Comparison of ENCODE assay signal across 21 cellular contexts in the genomic region with DNA sequence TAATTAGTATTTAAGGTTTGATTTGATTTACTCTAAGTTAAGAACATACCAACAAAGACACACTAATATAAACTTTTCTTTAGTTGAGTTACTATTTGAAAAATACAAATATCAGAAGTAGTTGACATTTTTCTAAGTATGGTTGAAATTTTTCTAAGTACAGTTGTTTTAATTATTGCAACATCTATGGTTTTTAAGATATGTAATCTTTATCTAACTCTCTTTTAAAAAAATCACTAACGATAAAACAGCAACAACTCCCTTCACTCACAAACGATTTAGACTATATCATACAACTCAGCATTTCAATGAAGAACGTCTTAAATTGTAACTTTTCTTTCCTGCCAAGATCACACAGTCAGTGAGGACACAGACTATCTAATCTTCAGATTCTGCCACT. TPM values are rescaled to one million over a fixed set of nuclear protein-coding genes. Genes with fewer than 3 reads are reported as not detected.
DNase-seq lines count a peak whose midpoint lies in the region; ATAC-seq and TF ChIP-seq lines count a peak whose summit lies in the region.
"Had no signal": no experiment of that assay in that cellular context is flagged by ENCODE, and none has a peak within 500 bp of the region (broad histone marks: within the 10 kb centered on the region; RNA-seq: fewer than 3 reads in every experiment).

No MANE protein-coding gene starts in this region.

- H3K79me2 ChIP-seq in DND-41 (ENCODE audit: insufficient read depth, low read length): peaks cover 56% of the 10 kb centered on the region
- peaks cover 79% of the 10 kb centered on the region for H3K79me2 ChIP-seq in Karpas-422 (ENCODE audit: low read length)

- H3K27ac ChIP-seq in DND-41 (ENCODE audit: low read length): no peak overlapping the region
- H3K27ac ChIP-seq in Karpas-422 (ENCODE audit: low read length): peak overlapping the region; percentile 84; the same call in 1 of the 2 replicates
- H3K27ac ChIP-seq in uterus: no peak overlapping the region
- H3K27ac ChIP-seq: neutrophil had no signal

- DNase-seq in DND-41: no peak
- DNase-seq in Karpas-422: no peak
- no peak for DNase-seq in neural crest cell (ENCODE audit: low read depth, low spot score)
- no peak for DNase-seq in G401 (ENCODE audit: low spot score)
- no peak for DNase-seq in NCI-H345 (lab: John Stamatoyannopoulos, UW)
- no peak for DNase-seq in uterus
- DNase-seq: activated B cell treated with CpG ODN at 0.5 μM for 24 hours; activated naive CD4-positive, alpha-beta T cell treated with Interleukin-2 at 50 U/mL for 16 hours; DMS 273 treated with DMSO at 0.1 percent for 48 hours; HFFc6; NCI-H1048; NCI-H2107; NCI-H748 treated with DMSO at 0.1 percent for 48 hours; RPMI8226; stimulated activated CD4-positive, alpha-beta T cell treated with anti-CD3 and anti-CD28 coated beads, Interleukin-2, amount 100 ng/mL, for 24 hours; substantia nigra had no signal

- H3K9me3 Mint-ChIP-seq in activated naive CD8-positive, alpha-beta T cell (ENCODE audit: low read depth): no peaks in the 10 kb centered on the region
- H3K9me3 Mint-ChIP-seq in neural crest cell: no peaks in the 10 kb centered on the region
- H3K9me3 Mint-ChIP-seq: activated B cell treated with CpG ODN at 0.5 μM for 24 hours, brain, HFFc6 had no signal

- H3K4me1 Mint-ChIP-seq in activated naive CD8-positive, alpha-beta T cell (ENCODE audit: low read depth): peaks cover 22% of the 10 kb centered on the region
- peaks cover 5% of the 10 kb centered on the region for H3K4me1 Mint-ChIP-seq in neural crest cell

- H3K4me3 Mint-ChIP-seq in activated naive CD8-positive, alpha-beta T cell: peak overlapping the region; percentile 5
- H3K4me3 Mint-ChIP-seq in neural crest cell: peak overlapping the region; percentile 42
- H3K4me3 Mint-ChIP-seq: activated B cell treated with CpG ODN at 0.5 μM for 24 hours, B cell, HFFc6 had no signal

- no peaks in the 10 kb centered on the region for H3K27me3 Mint-ChIP-seq in activated naive CD8-positive, alpha-beta T cell
- H3K27me3 Mint-ChIP-seq in neural crest cell (ENCODE audit: low read depth): no peaks in the 10 kb centered on the region
- H3K27me3 Mint-ChIP-seq: activated B cell treated with CpG ODN at 0.5 μM for 24 hours, B cell, brain had no signal

- peak overlapping the region; percentile 80 for H3K4me2 ChIP-seq in DND-41 (ENCODE audit: insufficient read depth, low read length)
- H3K4me2 ChIP-seq in Karpas-422 (ENCODE audit: low read depth, low read length, poor library complexity, severe bottlenecking): peak overlapping the region; percentile 93

- H3K9me2 ChIP-seq in Karpas-422 (replicated peaks; ENCODE audit: insufficient read depth, low read length): no peaks in the 10 kb centered on the region

- H4K20me1 ChIP-seq in DND-41 (ENCODE audit: insufficient read depth, low read length) (no peaks in the 10 kb centered on the region), Karpas-422 (ENCODE audit: insufficient read depth, low read depth, low read length) (no peaks in the 10 kb centered on the region; the same call in 1 of the 2 replicates)

- H3K4me1 ChIP-seq in DND-41 (ENCODE audit: insufficient read depth, low read length): peaks cover 45% of the 10 kb centered on the region
- peaks cover 57% of the 10 kb centered on the region for H3K4me1 ChIP-seq in Karpas-422 (ENCODE audit: low read length)
- peaks cover 0 to 5% of the 10 kb centered on the region in 2 donors for H3K4me1 ChIP-seq in uterus

- TF ChIP-seq POLR2A in uterus (IDR thresholded peaks at IDR 0.05): no peak

- ATAC-seq in DND-41 (ENCODE audit: insufficient read depth, low read depth): no peak

- peak overlapping the region; percentile 66 for H3K9ac ChIP-seq in DND-41 (ENCODE audit: low read depth, low read length)
- H3K9ac ChIP-seq in Karpas-422 (ENCODE audit: low read length): peak overlapping the region; percentile 89

- TF ChIP-seq CTCF in DND-41 (IDR thresholded peaks at IDR 0.05; ENCODE audit: borderline replicate concordance, extremely low read depth, low read length, poor library complexity, severe bottlenecking) (no peak), neural crest cell (conservative IDR thresholded peaks at IDR 0.05) (no peak), uterus (IDR thresholded peaks at IDR 0.05) (no peak)

- H3K9me3 ChIP-seq in DND-41 (ENCODE audit: insufficient read depth, low read length, severe bottlenecking) (no peaks in the 10 kb centered on the region), Karpas-422 (ENCODE audit: low read length) (no peaks in the 10 kb centered on the region), uterus (no peaks in the 10 kb centered on the region)
- H3K9me3 ChIP-seq: neutrophil, right atrium auricular region had no signal

- H3K36me3 ChIP-seq in DND-41 (ENCODE audit: insufficient read depth, low read length) (peaks cover 45% of the 10 kb centered on the region), Karpas-422 (ENCODE audit: insufficient read depth, low read length) (peaks cover 32% of the 10 kb centered on the region), uterus (no peaks in the 10 kb centered on the region)

- peak overlapping the region in 1 of 2 experiments; percentile 76; a peak in 1 of 4 replicates for H3K4me3 ChIP-seq in DND-41 (ENCODE audit: low read depth in 1 of 2, low read length in 2 of 2)
- peak overlapping the region; percentile 93 for H3K4me3 ChIP-seq in Karpas-422 (ENCODE audit: low read length)
- no peak overlapping the region for H3K4me3 ChIP-seq in uterus

- H3K27me3 ChIP-seq in DND-41 (ENCODE audit: insufficient read depth, low read length, poor library complexity) (no peaks in the 10 kb centered on the region), Karpas-422 (ENCODE audit: low read length) (no peaks in the 10 kb centered on the region), uterus (no peaks in the 10 kb centered on the region)
- H3K27me3 ChIP-seq: neutrophil, right atrium auricular region had no signal

- H2AFZ ChIP-seq in DND-41 (ENCODE audit: low read depth, low read length): no peak overlapping the region
- H2AFZ ChIP-seq in Karpas-422 (ENCODE audit: low read length): no peak overlapping the region

- peaks cover 18% of the 10 kb centered on the region for H3K36me3 Mint-ChIP-seq in activated naive CD8-positive, alpha-beta T cell
- peaks cover 3% of the 10 kb centered on the region for H3K36me3 Mint-ChIP-seq in neural crest cell (ENCODE audit: low read depth)

- intact Hi-C loops in uterus (cut with DNase I; ENCODE audit: low total_unique reads): no loop called here

- H3K27ac Mint-ChIP-seq in activated naive CD8-positive, alpha-beta T cell: no peak overlapping the region
- no peak overlapping the region for H3K27ac Mint-ChIP-seq in neural crest cell (ENCODE audit: unreplicated experiment)
- H3K27ac Mint-ChIP-seq: activated B cell treated with CpG ODN at 0.5 μM for 24 hours, B cell, HFFc6 had no signal

- in situ Hi-C loops in G401 (cut with HindIII; ENCODE audit: low sequenced_read_pairs): no loop called here

RNA-seq across cellular contexts. Expression of gene C2CD3, which starts 2.0 kb away (rescaled TPM):
- total RNA-seq in Karpas-422 (2014; rRNA removed; shearing (Covaris generic); ENCODE audit: low replicate concordance): 37.9 and 44.3 TPM in 2 replicates
- total RNA-seq in neural crest cell (39.2 and 41.9 TPM in 2 replicates), uterus (100 to 1,000 TPM in 1 of 4 donors, 10 to 100 TPM in 3; 22.5 to 347 (median 29.5) TPM)
- 39.8 and 61.9 TPM in 2 replicates for total RNA-seq in G401 (2014; rRNA removed; shearing (Covaris generic))

RNA-seq across cellular contexts. Expression of gene PPME1, which starts 2.3 kb away (rescaled TPM):
- total RNA-seq in Karpas-422 (2014; rRNA removed; shearing (Covaris generic); ENCODE audit: low replicate concordance): 39.1 and 59.1 TPM in 2 replicates
- 46.0 and 53.4 TPM in 2 replicates for total RNA-seq in neural crest cell
- 123 and 157 TPM in 2 replicates for total RNA-seq in G401 (2014; rRNA removed; shearing (Covaris generic))
- 10 to 100 TPM; 12.6 to 60.0 (median 45.3) TPM for total RNA-seq in uterus
